Comparison of ENCODE assay signal across 22 cellular contexts in genomic region chr9:23842531-23843129, GRCh38. TPM values are rescaled to one million over a fixed set of nuclear protein-coding genes. Genes with fewer than 3 reads are reported as not detected.
DNase-seq lines count a peak whose midpoint lies in the region; ATAC-seq and TF ChIP-seq lines count a peak whose summit lies in the region.
"Had no signal": no experiment of that assay in that cellular context is flagged by ENCODE, and none has a peak within 500 bp of the region (broad histone marks: within the 10 kb centered on the region; RNA-seq: fewer than 3 reads in every experiment).

No MANE protein-coding gene starts in this region.

- intact Hi-C loops in gastrocnemius medialis (cut with DNase I; ENCODE audit: low total_unique reads) = no loop called here

- no peaks in the 10 kb centered on the region for H3K9me3 ChIP-seq in SK-N-SH
- no peaks in the 10 kb centered on the region for H3K9me3 ChIP-seq in gastrocnemius medialis
- H3K9me3 ChIP-seq: ascending aorta, right lobe of liver, transverse colon had no signal

- H3K4me2 ChIP-seq in SK-N-SH = no peak overlapping the region

- H3K27me3 ChIP-seq in SK-N-SH (ENCODE audit: insufficient read depth) = no peaks in the 10 kb centered on the region
- peaks cover 69% of the 10 kb centered on the region for H3K27me3 ChIP-seq in foreskin keratinocyte
- H3K27me3 ChIP-seq in gastrocnemius medialis = no peaks in the 10 kb centered on the region
- H3K27me3 ChIP-seq: ascending aorta, right lobe of liver had no signal

- H3K36me3 ChIP-seq in SK-N-SH (replicated peaks in 1 of 2; ENCODE audit: control insufficient read depth in 1 of 2, insufficient read depth in 2 of 2, low read length in 1 of 2) = no peaks in the 10 kb centered on the region
- no peaks in the 10 kb centered on the region for H3K36me3 ChIP-seq in gastrocnemius medialis
- H3K36me3 ChIP-seq: ascending aorta, right lobe of liver, transverse colon had no signal

- 22% methylated on average over 1 of the region's 1 CpG for WGBS in SK-N-SH (ENCODE audit: low lambda C conversion rate)

- DNase-seq in SK-N-SH (no peak), OCI-M1 (lab: John Stamatoyannopoulos, UW) (peak; percentile 74), foreskin keratinocyte (no peak), gastrocnemius medialis (no peak), HPDE6-E6E7 (ENCODE audit: extremely low spot score) (no peak)
- DNase-seq: ACHN; activated CD4-positive, alpha-beta T cell treated with anti-CD3 and anti-CD28 coated beads, Interleukin-2, amount 50 U/mL, for 48 hours; activated naive CD4-positive, alpha-beta T cell treated with anti-CD3 and anti-CD28 coated beads for 36 hours; CD4-positive, alpha-beta T cell; DND-41; GM23248; midbrain; NCI-H1048; NCI-H774; right lobe of liver; RPMI8226; stimulated activated naive CD4-positive, alpha-beta T cell treated with Interleukin-2 at 50 U/mL for 16 hours; transverse colon had no signal

- no peak for TF ChIP-seq RAD21 in SK-N-SH (IDR thresholded peaks at IDR 0.05; ENCODE audit: low read length)

- ATAC-seq in SK-N-SH treated with all-trans-retinoic acid at 6 μM for 48 hours (no peak), foreskin keratinocyte (peak; percentile 66), HG03439 (IDR thresholded peaks at IDR 0.05; ENCODE audit: unreplicated experiment) (no peak), HG03378 (IDR thresholded peaks at IDR 0.05; ENCODE audit: unreplicated experiment) (no peak), gastrocnemius medialis (no peak)
- ATAC-seq: right lobe of liver had no signal

- CTCF ChIA-PET in SK-N-SH (lab: Yijun Ruan, JAX) = interaction anchor here (0.6 to 2.1 kb wide), 6 partner anchors 9 to 92 kb away, joined by 3 to 9 read pairs (median 5); partner anchors contain the start of gene ELAVL2

- H3K27ac ChIP-seq in SK-N-SH (ENCODE audit: low read depth in 2 of 2, low read length in 1 of 2) (no peak overlapping the region), foreskin keratinocyte (no peak overlapping the region), gastrocnemius medialis (no peak overlapping the region)
- H3K27ac ChIP-seq: ascending aorta, GM23248, right lobe of liver, transverse colon had no signal

- in situ Hi-C loops in gastrocnemius medialis (cut with MboI; ENCODE audit: low sequenced_read_pairs in 4 of 4) = loop anchor here in 1 of 4 donors (25.0 kb wide), 1 partner anchor 105 kb away; no protein-coding TSS in a partner anchor

- TF ChIP-seq POLR2A in gastrocnemius medialis (IDR thresholded peaks at IDR 0.05) = no peak

- no peak overlapping the region for H3K9ac ChIP-seq in SK-N-SH
- H3K9ac ChIP-seq: GM23248 had no signal

- TF ChIP-seq EP300 in SK-N-SH (IDR thresholded peaks at IDR 0.05; ENCODE audit: borderline replicate concordance in 1 of 2, low read depth in 1 of 2, low read length in 1 of 2) = no peak

- no peaks in the 10 kb centered on the region for H3K79me2 ChIP-seq in SK-N-SH (ENCODE audit: insufficient read depth)

- H4K20me1 ChIP-seq in SK-N-SH (ENCODE audit: insufficient read depth) = no peaks in the 10 kb centered on the region

- TF ChIP-seq CTCF in SK-N-SH (IDR thresholded peaks at IDR 0.05) (peak; percentile 30; the same call in 1 of the 2 replicates), foreskin keratinocyte (conservative IDR thresholded peaks at IDR 0.05) (peak; percentile 50), gastrocnemius medialis (IDR thresholded peaks at IDR 0.05 in 4 of 5, conservative IDR thresholded peaks at IDR 0.05 in 1 of 5) (no peak)

- POLR2A ChIA-PET in SK-N-SH (lab: Yijun Ruan, JAX) = no interaction called here

- H3K9me2 ChIP-seq in SK-N-SH = no peaks in the 10 kb centered on the region

- no peaks in the 10 kb centered on the region for H3F3A ChIP-seq in SK-N-SH (replicated peaks; ENCODE audit: insufficient read depth)

- no peak overlapping the region for H2AFZ ChIP-seq in SK-N-SH (ENCODE audit: low read depth)
- H2AFZ ChIP-seq: GM23248 had no signal

- no peaks in the 10 kb centered on the region for H3K4me1 ChIP-seq in SK-N-SH (ENCODE audit: control insufficient read depth in 1 of 2, insufficient read depth in 2 of 2, low read depth in 1 of 2, low read length in 1 of 2)
- H3K4me1 ChIP-seq in foreskin keratinocyte = no peaks in the 10 kb centered on the region
- no peaks in the 10 kb centered on the region for H3K4me1 ChIP-seq in gastrocnemius medialis
- H3K4me1 ChIP-seq: ascending aorta, right lobe of liver, transverse colon had no signal

- H3K4me3 ChIP-seq in SK-N-SH (ENCODE audit: low read depth in 2 of 2, low read length in 1 of 2) (no peak overlapping the region), gastrocnemius medialis (no peak overlapping the region)
- H3K4me3 ChIP-seq: ascending aorta, GM23248, right lobe of liver, transverse colon had no signal

TF ChIP-seq in SK-N-SH, 30 proteins besides CTCF, POLR2A, EP300 and RAD21 (continues in another document):
- no peak for TF ChIP-seq ZBTB33 (IDR thresholded peaks at IDR 0.05; ENCODE audit: borderline replicate concordance, low read depth)
- TF ChIP-seq FOXM1 (IDR thresholded peaks at IDR 0.05; ENCODE audit: low read depth) = no peak
- TF ChIP-seq GABPA (IDR thresholded peaks at IDR 0.05; ENCODE audit: low read depth) = no peak
- no peak for TF ChIP-seq RFX5 (IDR thresholded peaks at IDR 0.05; ENCODE audit: low read length)
- no peak for TF ChIP-seq USF1 (IDR thresholded peaks at IDR 0.05; ENCODE audit: borderline replicate concordance, low read depth)

TF ChIP-seq in SK-N-SH treated with all-trans-retinoic acid at 6 μM for 48 hours, 23 proteins besides CTCF, POLR2A, EP300 and RAD21:
- TF ChIP-seq ZFP30 (CRISPR knock-in tag; IDR thresholded peaks at IDR 0.05) = no peak
- TF ChIP-seq ZNF70 (CRISPR knock-in tag; IDR thresholded peaks at IDR 0.05) = no peak
- no peak for TF ChIP-seq ZNF565 (CRISPR knock-in tag; conservative IDR thresholded peaks at IDR 0.05; ENCODE audit: low read depth)

RNA-seq across cellular contexts. Expression of gene ELAVL2, which starts 16.6 kb away (rescaled TPM):
- polyA plus RNA-seq in SK-N-SH (2012; rRNA removed) (0.15 and 0.28 TPM in 2 replicates), foreskin keratinocyte (2.5 and 3.2 TPM in 2 replicates)
- 0.37 and 0.50 TPM in 2 replicates for polyA plus RNA-seq in SK-N-SH (2012; cell fraction: cytosol; rRNA removed)
- polyA plus RNA-seq in SK-N-SH (2012; cell fraction: nucleus; rRNA removed) = 0.06 and 0.12 TPM in 2 replicates
- total RNA-seq in foreskin keratinocyte (10.4 and 12.1 TPM in 2 replicates), gastrocnemius medialis (not detected)
- total RNA-seq: activated naive CD4-positive, alpha-beta T cell treated with anti-CD3 and anti-CD28 coated beads for 36 hours; ascending aorta; CD4-positive, alpha-beta T cell; GM23248; right lobe of liver had no signal

Comparison
In these comparisons a context has a peak if more than half of its experiments do, and no peak if none do; other contexts are left out.
1. CTCF ChIP-seq: peak in SK-N-SH (single experiment) and foreskin keratinocyte (single experiment); none in gastrocnemius medialis (0 of 5).
2. RNA of gene ELAVL2, which starts 16.6 kb away (total RNA-seq): 10.4 to 12.1 TPM in foreskin keratinocyte; not detected in gastrocnemius medialis; every median in the first group is over 10 times any median in the second.